In the genomic region with DNA sequence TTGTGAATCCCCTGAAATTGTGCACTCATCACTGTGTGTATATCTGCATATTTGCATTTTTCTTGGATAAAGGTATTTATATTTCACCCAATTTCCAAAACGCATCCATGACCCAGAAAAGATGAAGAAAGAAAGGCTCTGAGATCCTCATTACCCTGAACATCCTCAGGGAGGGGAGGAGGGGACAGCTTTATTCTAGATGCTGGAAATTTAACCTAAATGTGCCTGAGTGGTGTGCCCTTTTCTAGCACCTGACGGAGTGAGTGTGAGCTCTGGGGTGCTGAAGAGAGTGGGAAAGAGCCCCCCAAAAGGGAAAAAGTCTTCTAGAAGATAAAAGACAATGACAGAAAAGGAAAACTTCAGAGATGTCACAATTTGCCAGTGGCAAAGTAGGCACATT, we compare ENCODE assay signal across 2 cellular contexts.
TF ChIP-seq lines count a peak whose summit lies in the region.

No MANE protein-coding gene starts in this region.

TF ChIP-seq in GM23338, 12 proteins besides CTCF, POLR2A, EP300 and RAD21 (continued from another document):
- TF ChIP-seq ZNF462 (CRISPR knock-in tag; IDR thresholded peaks at IDR 0.05) (no peak), POLR2AphosphoS5 (IDR thresholded peaks at IDR 0.05; ENCODE audit: low read depth) (no peak)
TF ChIP-seq in GM23338: peak in this region for 0.

TF ChIP-seq in WTC11, 78 proteins besides CTCF, POLR2A, EP300 and RAD21 (continued from another document):
- TF ChIP-seq AR (CRISPR knock-in tag; IDR thresholded peaks at IDR 0.05) (no peak), AFF4 (CRISPR knock-in tag; IDR thresholded peaks at IDR 0.05; ENCODE audit: borderline replicate concordance) (no peak)
- TF ChIP-seq, protein P1, sequence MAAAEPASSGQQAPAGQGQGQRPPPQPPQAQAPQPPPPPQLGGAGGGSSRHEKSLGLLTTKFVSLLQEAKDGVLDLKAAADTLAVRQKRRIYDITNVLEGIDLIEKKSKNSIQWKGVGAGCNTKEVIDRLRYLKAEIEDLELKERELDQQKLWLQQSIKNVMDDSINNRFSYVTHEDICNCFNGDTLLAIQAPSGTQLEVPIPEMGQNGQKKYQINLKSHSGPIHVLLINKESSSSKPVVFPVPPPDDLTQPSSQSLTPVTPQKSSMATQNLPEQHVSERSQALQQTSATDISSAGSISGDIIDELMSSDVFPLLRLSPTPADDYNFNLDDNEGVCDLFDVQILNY (CRISPR knock-in tag; IDR thresholded peaks at IDR 0.05), result no peak
